35 cellular contexts compared by ENCODE assay signal in the genomic region with DNA sequence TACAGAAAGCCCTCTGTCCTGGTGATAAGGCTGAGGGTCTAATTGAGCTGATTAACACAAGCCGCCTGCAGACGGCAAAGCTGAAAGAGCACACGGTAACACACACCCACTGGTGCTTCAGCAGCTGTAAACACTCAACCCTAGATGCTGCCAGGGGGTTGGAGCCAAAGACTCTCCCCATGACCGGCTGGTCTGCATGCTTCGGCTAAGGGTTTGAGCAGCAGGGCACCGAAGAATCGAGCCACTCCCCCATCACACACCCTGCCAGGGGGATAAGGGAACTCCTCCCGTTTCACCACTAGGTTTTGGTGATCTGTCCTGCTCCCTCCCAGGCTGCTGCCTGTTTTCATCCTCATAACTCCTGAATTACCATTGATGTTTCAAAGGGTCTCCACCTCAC.
"Had no signal": no experiment of that assay in that cellular context is flagged by ENCODE, and none has a peak within 500 bp of the region (broad histone marks: within the 10 kb centered on the region; RNA-seq: fewer than 3 reads in every experiment).

No MANE protein-coding gene starts in this region.

- H3K4me1 ChIP-seq: body of pancreas had no signal

- H3K36me3 Mint-ChIP-seq: activated CD4-positive, alpha-beta memory T cell treated with anti-CD3 and anti-CD28 coated beads for 36 hours; activated CD8-positive, alpha-beta memory T cell treated with anti-CD3 and anti-CD28 coated beads, Interleukin-2, amount 10 ng/mL, durations not matched to agents 7 days and 5 days; activated naive CD4-positive, alpha-beta T cell treated with anti-CD3 and anti-CD28 coated beads, Interleukin-2, amount 50 U/mL, for 24 hours; activated naive CD8-positive, alpha-beta T cell treated with anti-CD3 and anti-CD28 coated beads for 36 hours had no signal

- H3K9me3 Mint-ChIP-seq: activated CD4-positive, alpha-beta memory T cell treated with anti-CD3 and anti-CD28 coated beads for 36 hours; activated CD4-positive, alpha-beta T cell treated with anti-CD3 and anti-CD28 coated beads, Interleukin-2, amount 10 ng/mL, durations not matched to agents 24 days and 14 days; activated naive CD4-positive, alpha-beta T cell treated with anti-CD3 and anti-CD28 coated beads for 36 hours; activated naive CD4-positive, alpha-beta T cell treated with anti-CD3 and anti-CD28 coated beads, Interleukin-2, amount 50 U/mL, for 24 hours; activated naive CD8-positive, alpha-beta T cell treated with anti-CD3 and anti-CD28 coated beads for 36 hours; activated naive CD8-positive, alpha-beta T cell treated with anti-CD3 and anti-CD28 coated beads, Interleukin-2, amount 50 U/mL, for 24 hours; activated T-helper 1 cell treated with anti-CD3 and anti-CD28 coated beads, Interleukin-12 subunit alpha, Interleukin-12 subunit beta, Interleukin-2, Interleukin-4 antibody, amounts not matched to agents 30 ng/mL and 10 ng/mL and 1 ng/mL, durations not matched to agents 14 hours and 24 hours and 36 hours; activated T-helper 2 cell treated with anti-CD3 and anti-CD28 coated beads, Interferon-gamma antibody, Interleukin-2, Interleukin-4, amounts not matched to agents 10 μg/mL and 5 μg/mL and 100 μg/mL, durations not matched to agents 14 hours and 24 hours and 36 hours; T-helper 2 cell treated with Interferon-gamma antibody and Interleukin-4, amounts not matched to agents 5 μg/mL and 100 μg/mL, for 36 hours had no signal

- H3K27ac ChIP-seq: adrenal gland, body of pancreas, epithelial cell of prostate, esophagus squamous epithelium, WERI-Rb-1 had no signal

- H3K27ac Mint-ChIP-seq: activated CD4-positive, alpha-beta memory T cell treated with anti-CD3 and anti-CD28 coated beads for 36 hours; activated CD4-positive, alpha-beta T cell treated with anti-CD3 and anti-CD28 coated beads for 36 hours; activated CD4-positive, alpha-beta T cell treated with anti-CD3 and anti-CD28 coated beads, Interleukin-2, amount 10 ng/mL, durations not matched to agents 24 days and 14 days; activated CD8-positive, alpha-beta memory T cell treated with anti-CD3 and anti-CD28 coated beads, Interleukin-2, amount 10 ng/mL, durations not matched to agents 7 days and 5 days; activated CD8-positive, alpha-beta T cell treated with anti-CD3 and anti-CD28 coated beads, Interleukin-2, amount 10 ng/mL, durations not matched to agents 7 days and 5 days; activated naive CD4-positive, alpha-beta T cell treated with anti-CD3 and anti-CD28 coated beads for 36 hours; activated naive CD4-positive, alpha-beta T cell treated with anti-CD3 and anti-CD28 coated beads, Interleukin-2, amount 50 U/mL, for 24 hours; activated naive CD8-positive, alpha-beta T cell treated with anti-CD3 and anti-CD28 coated beads for 36 hours; activated naive CD8-positive, alpha-beta T cell treated with anti-CD3 and anti-CD28 coated beads, Interleukin-2, amount 50 U/mL, for 24 hours; activated T-helper 1 cell treated with anti-CD3 and anti-CD28 coated beads, Interleukin-12 subunit alpha, Interleukin-12 subunit beta, Interleukin-2, Interleukin-4 antibody, amounts not matched to agents 30 ng/mL and 10 ng/mL and 1 ng/mL, durations not matched to agents 14 hours and 24 hours and 36 hours; activated T-helper 2 cell treated with anti-CD3 and anti-CD28 coated beads, Interferon-gamma antibody, Interleukin-2, Interleukin-4, amounts not matched to agents 10 μg/mL and 5 μg/mL and 100 μg/mL, durations not matched to agents 14 hours and 24 hours and 36 hours; effector memory CD8-positive, alpha-beta T cell; T-helper 17 cell; T-helper 2 cell treated with Interferon-gamma antibody and Interleukin-4, amounts not matched to agents 5 μg/mL and 100 μg/mL, for 36 hours had no signal

- H3K36me3 ChIP-seq: adrenal gland, esophagus squamous epithelium, WERI-Rb-1 had no signal

- H3K4me3 ChIP-seq: adrenal gland, body of pancreas, esophagus squamous epithelium had no signal

- H3K4me1 Mint-ChIP-seq: activated CD4-positive, alpha-beta T cell treated with anti-CD3 and anti-CD28 coated beads for 36 hours; activated CD4-positive, alpha-beta T cell treated with anti-CD3 and anti-CD28 coated beads, Interleukin-2, amount 10 ng/mL, durations not matched to agents 24 days and 14 days; activated CD8-positive, alpha-beta memory T cell treated with anti-CD3 and anti-CD28 coated beads, Interleukin-2, amount 10 ng/mL, durations not matched to agents 7 days and 5 days; activated naive CD4-positive, alpha-beta T cell treated with anti-CD3 and anti-CD28 coated beads, Interleukin-2, amount 50 U/mL, for 24 hours; activated naive CD8-positive, alpha-beta T cell treated with anti-CD3 and anti-CD28 coated beads for 36 hours; activated naive CD8-positive, alpha-beta T cell treated with anti-CD3 and anti-CD28 coated beads, Interleukin-2, amount 50 U/mL, for 24 hours; T-helper 17 cell had no signal

- DNase-seq: activated CD4-positive, alpha-beta memory T cell treated with anti-CD3 and anti-CD28 coated beads for 36 hours; activated CD4-positive, alpha-beta T cell treated with anti-CD3 and anti-CD28 coated beads for 36 hours; activated CD4-positive, alpha-beta T cell treated with anti-CD3 and anti-CD28 coated beads, Interleukin-2, amount 10 ng/mL, durations not matched to agents 24 days and 14 days; activated CD4-positive, CD25-positive, alpha-beta regulatory T cell; activated CD4-positive, CD25-positive, alpha-beta regulatory T cell treated with anti-CD3 and anti-CD28 coated beads, Interleukin-2, amount 50 U/mL, for 72 hours; activated CD8-positive, alpha-beta memory T cell treated with anti-CD3 and anti-CD28 coated beads, Interleukin-2, amount 10 ng/mL, durations not matched to agents 7 days and 5 days; activated CD8-positive, alpha-beta memory T cell treated with anti-CD3 and anti-CD28 coated beads, Interleukin-2, amount 50 U/mL, for 4 hours; activated CD8-positive, alpha-beta T cell treated with anti-CD3 and anti-CD28 coated beads, Interleukin-2, amount 10 ng/mL, durations not matched to agents 7 days and 5 days; activated effector memory CD4-positive, alpha-beta T cell treated with anti-CD3 and anti-CD28 coated beads, Interleukin-2, amount 50 U/mL, for 16 hours; activated naive CD4-positive, alpha-beta T cell treated with anti-CD3 and anti-CD28 coated beads for 36 hours; activated naive CD8-positive, alpha-beta T cell treated with anti-CD3 and anti-CD28 coated beads for 36 hours; activated naive CD8-positive, alpha-beta T cell treated with anti-CD3 and anti-CD28 coated beads, Interleukin-2, amount 50 U/mL, for 24 hours; activated T-cell treated with anti-CD3 and anti-CD28 coated beads, Interleukin-2, amount 50 U/mL, for 1 hour; activated T-cell treated with anti-CD3 and anti-CD28 coated beads, Interleukin-2, amount 50 U/mL, for 48 hours; adrenal gland; amygdala; aorta; body of pancreas; caudate nucleus; cortex of kidney; dermis blood vessel endothelial cell; effector CD4-positive, alpha-beta T cell; effector memory CD8-positive, alpha-beta T cell; esophagus squamous epithelium; foreskin fibroblast; head of caudate nucleus; T-helper 1 cell; T-helper 17 cell; T1000; WERI-Rb-1 had no signal

- H3K4me3 Mint-ChIP-seq: activated CD4-positive, alpha-beta memory T cell treated with anti-CD3 and anti-CD28 coated beads for 36 hours; activated CD4-positive, alpha-beta T cell treated with anti-CD3 and anti-CD28 coated beads for 36 hours; activated CD4-positive, alpha-beta T cell treated with anti-CD3 and anti-CD28 coated beads, Interleukin-2, amount 10 ng/mL, durations not matched to agents 24 days and 14 days; activated CD8-positive, alpha-beta memory T cell treated with anti-CD3 and anti-CD28 coated beads, Interleukin-2, amount 10 ng/mL, durations not matched to agents 7 days and 5 days; activated CD8-positive, alpha-beta T cell treated with anti-CD3 and anti-CD28 coated beads, Interleukin-2, amount 10 ng/mL, durations not matched to agents 7 days and 5 days; activated naive CD4-positive, alpha-beta T cell treated with anti-CD3 and anti-CD28 coated beads for 36 hours; activated naive CD4-positive, alpha-beta T cell treated with anti-CD3 and anti-CD28 coated beads, Interleukin-2, amount 50 U/mL, for 24 hours; activated naive CD8-positive, alpha-beta T cell treated with anti-CD3 and anti-CD28 coated beads for 36 hours; activated naive CD8-positive, alpha-beta T cell treated with anti-CD3 and anti-CD28 coated beads, Interleukin-2, amount 50 U/mL, for 24 hours; activated T-helper 1 cell treated with anti-CD3 and anti-CD28 coated beads, Interleukin-12 subunit alpha, Interleukin-12 subunit beta, Interleukin-2, Interleukin-4 antibody, amounts not matched to agents 30 ng/mL and 10 ng/mL and 1 ng/mL, durations not matched to agents 14 hours and 24 hours and 36 hours; effector memory CD8-positive, alpha-beta T cell; T-helper 17 cell; T-helper 2 cell treated with Interferon-gamma antibody and Interleukin-4, amounts not matched to agents 5 μg/mL and 100 μg/mL, for 36 hours had no signal

- ATAC-seq: activated CD4-positive, alpha-beta T cell treated with anti-CD3 and anti-CD28 coated beads for 36 hours; activated CD8-positive, alpha-beta memory T cell treated with anti-CD3 and anti-CD28 coated beads, Interleukin-2, amount 10 ng/mL, durations not matched to agents 7 days and 5 days; activated CD8-positive, alpha-beta T cell treated with anti-CD3 and anti-CD28 coated beads, Interleukin-2, amount 10 ng/mL, durations not matched to agents 7 days and 5 days; activated naive CD8-positive, alpha-beta T cell treated with anti-CD3 and anti-CD28 coated beads, Interleukin-2, amount 50 U/mL, for 24 hours; body of pancreas; effector memory CD8-positive, alpha-beta T cell; T-helper 17 cell had no signal

- H3K27me3 ChIP-seq: adrenal gland, body of pancreas, esophagus squamous epithelium had no signal

- H3K9me3 ChIP-seq: adrenal gland, body of pancreas, esophagus squamous epithelium had no signal

- H3K27me3 Mint-ChIP-seq: activated CD4-positive, alpha-beta T cell treated with anti-CD3 and anti-CD28 coated beads, Interleukin-2, amount 10 ng/mL, durations not matched to agents 24 days and 14 days; activated CD8-positive, alpha-beta memory T cell treated with anti-CD3 and anti-CD28 coated beads, Interleukin-2, amount 10 ng/mL, durations not matched to agents 7 days and 5 days; activated naive CD8-positive, alpha-beta T cell treated with anti-CD3 and anti-CD28 coated beads for 36 hours had no signal
